26 cellular contexts compared by ENCODE assay signal in the genomic region with DNA sequence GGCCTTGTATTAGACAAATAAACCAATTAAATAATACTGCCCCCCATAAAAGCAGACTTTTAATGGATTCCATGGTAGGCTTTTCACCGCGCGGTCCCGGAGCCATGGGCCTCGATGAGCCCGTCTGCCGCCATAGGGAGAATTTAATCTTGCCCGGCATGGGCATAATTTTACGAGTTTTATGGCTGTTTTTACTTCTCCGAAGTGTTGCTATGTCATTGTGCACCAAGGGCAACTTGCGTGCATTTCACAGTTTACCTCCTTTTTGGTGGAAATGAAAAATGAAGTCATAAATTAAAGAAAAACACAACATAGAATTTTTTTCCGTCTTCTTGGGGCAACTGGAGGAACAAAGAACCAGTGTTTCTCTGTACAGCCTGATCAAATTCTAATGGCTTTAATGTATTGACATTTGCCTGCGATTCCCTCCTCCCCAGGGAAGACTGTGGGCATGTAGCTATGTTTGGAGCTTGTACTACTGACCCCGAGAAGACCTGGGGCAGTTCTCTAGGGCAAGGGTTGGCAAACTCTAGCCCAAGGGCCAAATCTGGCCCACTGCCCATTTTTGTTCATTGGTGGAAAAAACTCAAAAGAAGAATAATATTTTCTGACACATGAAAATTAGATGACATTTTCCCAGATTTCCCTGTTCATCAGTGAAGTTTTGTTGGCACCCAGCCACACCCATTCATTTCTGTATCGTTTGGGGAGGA.
"Had no signal": no experiment of that assay in that cellular context is flagged by ENCODE, and none has a peak within 500 bp of the region (broad histone marks: within the 10 kb centered on the region; RNA-seq: fewer than 3 reads in every experiment).

No MANE protein-coding gene starts in this region.

- DNase-seq: activated CD4-positive, alpha-beta T cell treated with anti-CD3 and anti-CD28 coated beads, Interleukin-2, amount 10 ng/mL, durations not matched to agents 24 days and 14 days; activated CD8-positive, alpha-beta T cell treated with anti-CD3 and anti-CD28 coated beads for 36 hours; activated naive CD4-positive, alpha-beta T cell treated with Interleukin-2 at 50 U/mL for 16 hours; activated naive CD8-positive, alpha-beta T cell treated with anti-CD3 and anti-CD28 coated beads, Interleukin-2, amount 10 ng/mL, durations not matched to agents 7 days and 5 days; activated T-cell treated with anti-CD3 and anti-CD28 coated beads, Interleukin-2, amount 50 U/mL, for 1 hour; amygdala; caudate nucleus; dorsolateral prefrontal cortex; endodermal cell; foreskin keratinocyte; hypothalamus; islet precursor cell; midbrain; nucleus accumbens; retina; stimulated activated CD4-positive, alpha-beta T cell treated with anti-CD3 and anti-CD28 coated beads, Interleukin-12 subunit alpha, Interleukin-12 subunit beta, amount 100 ng/mL, for 4 hours; stimulated activated CD4-positive, alpha-beta T cell treated with anti-CD3 and anti-CD28 coated beads, Interleukin-1b, Interleukin-23, amount 100 ng/mL, for 48 hours; stimulated activated CD8-positive, alpha-beta memory T cell treated with anti-CD3 and anti-CD28 coated beads, Interleukin-4, amount 100 ng/mL, for 48 hours; T-helper 1 cell; T1000 had no signal

- H3K27me3 Mint-ChIP-seq: activated CD4-positive, alpha-beta T cell treated with anti-CD3 and anti-CD28 coated beads, Interleukin-2, amount 10 ng/mL, durations not matched to agents 24 days and 14 days; activated CD8-positive, alpha-beta T cell treated with anti-CD3 and anti-CD28 coated beads for 36 hours; activated naive CD8-positive, alpha-beta T cell treated with anti-CD3 and anti-CD28 coated beads, Interleukin-2, amount 10 ng/mL, durations not matched to agents 7 days and 5 days; activated T-helper 17 cell treated with anti-CD3 and anti-CD28 coated beads, Interleukin-2, amount 50 U/mL, for 72 hours; stimulated activated naive CD8-positive, alpha-beta T cell treated with anti-CD3 and anti-CD28 coated beads, Interleukin-15, Interleukin-2, amounts not matched to agents 100 ng/mL and 50 ng/mL, for 24 hours had no signal

- H3K4me3 Mint-ChIP-seq: activated CD4-positive, alpha-beta T cell treated with anti-CD3 and anti-CD28 coated beads, Interleukin-2, amount 10 ng/mL, durations not matched to agents 24 days and 14 days; activated CD8-positive, alpha-beta T cell treated with anti-CD3 and anti-CD28 coated beads for 36 hours; activated naive CD8-positive, alpha-beta T cell treated with anti-CD3 and anti-CD28 coated beads, Interleukin-2, amount 10 ng/mL, durations not matched to agents 7 days and 5 days; activated T-helper 17 cell treated with anti-CD3 and anti-CD28 coated beads, Interleukin-2, amount 50 U/mL, for 72 hours; endodermal cell; stimulated activated naive CD8-positive, alpha-beta T cell treated with anti-CD3 and anti-CD28 coated beads, Interleukin-15, Interleukin-2, amounts not matched to agents 100 ng/mL and 50 ng/mL, for 24 hours had no signal

- H3K27ac ChIP-seq: dorsolateral prefrontal cortex, foreskin keratinocyte, tibial nerve, vagina had no signal

- H3K36me3 ChIP-seq: tibial nerve, vagina had no signal

- H3K4me3 ChIP-seq: body of pancreas, dorsolateral prefrontal cortex, lung, tibial nerve, vagina had no signal

- H3K9me3 ChIP-seq: body of pancreas, tibial nerve, vagina had no signal

- H3K9me3 Mint-ChIP-seq: activated CD4-positive, alpha-beta T cell treated with anti-CD3 and anti-CD28 coated beads, Interleukin-2, amount 10 ng/mL, durations not matched to agents 24 days and 14 days; activated CD8-positive, alpha-beta T cell treated with anti-CD3 and anti-CD28 coated beads for 36 hours; activated naive CD8-positive, alpha-beta T cell treated with anti-CD3 and anti-CD28 coated beads, Interleukin-2, amount 10 ng/mL, durations not matched to agents 7 days and 5 days; activated T-helper 17 cell treated with anti-CD3 and anti-CD28 coated beads, Interleukin-2, amount 50 U/mL, for 72 hours; stimulated activated naive CD8-positive, alpha-beta T cell treated with anti-CD3 and anti-CD28 coated beads, Interleukin-15, Interleukin-2, amounts not matched to agents 100 ng/mL and 50 ng/mL, for 24 hours had no signal

- H3K27me3 ChIP-seq: body of pancreas, dorsolateral prefrontal cortex, foreskin keratinocyte, tibial nerve, vagina had no signal

- H3K27ac Mint-ChIP-seq: activated CD4-positive, alpha-beta T cell treated with anti-CD3 and anti-CD28 coated beads, Interleukin-2, amount 10 ng/mL, durations not matched to agents 24 days and 14 days; activated CD8-positive, alpha-beta T cell treated with anti-CD3 and anti-CD28 coated beads for 36 hours; endodermal cell had no signal

- ATAC-seq: activated CD8-positive, alpha-beta T cell treated with anti-CD3 and anti-CD28 coated beads for 36 hours; activated T-helper 17 cell treated with anti-CD3 and anti-CD28 coated beads, Interleukin-2, amount 50 U/mL, for 72 hours; foreskin keratinocyte had no signal
